In genomic region chr17:81713556-81714411, GRCh38 we compare ENCODE assay signal across 8 cellular contexts. TPM values are rescaled to one million over a fixed set of nuclear protein-coding genes. Genes with fewer than 3 reads are reported as not detected.
DNase-seq lines count a peak whose midpoint lies in the region; ATAC-seq, FAIRE-seq and TF ChIP-seq lines count a peak whose summit lies in the region.

No MANE protein-coding gene starts in this region.

- H3K9me3 Mint-ChIP-seq in Caco-2 (ENCODE audit: unreplicated experiment), result no peaks in the 10 kb centered on the region
- no peaks in the 10 kb centered on the region for H3K9me3 Mint-ChIP-seq in naive thymus-derived CD4-positive, alpha-beta T cell

- in situ Hi-C loops in astrocyte of the cerebellum (cut with HindIII; ENCODE audit: low sequenced_read_pairs), result no loop called here

- H3K4me1 Mint-ChIP-seq in Caco-2 (ENCODE audit: low read depth, unreplicated experiment), result peaks cover 9% of the 10 kb centered on the region
- peaks cover 9 to 23% (median 18%) of the 10 kb centered on the region in 7 donors for H3K4me1 Mint-ChIP-seq in naive thymus-derived CD4-positive, alpha-beta T cell

- TF ChIP-seq CTCF in Caco-2 (IDR thresholded peaks at IDR 0.05; ENCODE audit: insufficient read depth in 1 of 2, low read depth in 1 of 2, low read length in 1 of 2, severe bottlenecking in 1 of 2, unreplicated experiment in 1 of 2) (no peak), astrocyte of the cerebellum (IDR thresholded peaks at IDR 0.05; ENCODE audit: low read depth, low read length, missing control alignments) (no peak), mucosa of descending colon (IDR thresholded peaks at IDR 0.05) (no peak)

- no peaks in the 10 kb centered on the region for H3K27me3 ChIP-seq in Caco-2 (replicated peaks; ENCODE audit: control insufficient read depth, insufficient read depth, low read length)
- H3K27me3 ChIP-seq in MG63, result no peaks in the 10 kb centered on the region
- no peaks in the 10 kb centered on the region for H3K27me3 ChIP-seq in naive thymus-derived CD4-positive, alpha-beta T cell (ENCODE audit: control insufficient read depth in 2 of 2, insufficient read depth in 2 of 2, low read length in 2 of 2)

- H3K4me3 Mint-ChIP-seq in Caco-2 (ENCODE audit: unreplicated experiment), result peak overlapping the region; percentile 98
- H3K4me3 Mint-ChIP-seq in naive thymus-derived CD4-positive, alpha-beta T cell, result peak overlapping the region in 4 of 10 donors; percentile 47 to 87 (median 86)

- H3K36me3 Mint-ChIP-seq in Caco-2 (ENCODE audit: insufficient read depth, unreplicated experiment), result peaks cover 65% of the 10 kb centered on the region
- no peaks in the 10 kb centered on the region for H3K36me3 Mint-ChIP-seq in naive thymus-derived CD4-positive, alpha-beta T cell

- H3K4me1 ChIP-seq in Caco-2 (peaks cover 31% of the 10 kb centered on the region), mucosa of descending colon (ENCODE audit: low read depth) (peaks cover 36% of the 10 kb centered on the region)
- H3K4me1 ChIP-seq in naive thymus-derived CD4-positive, alpha-beta T cell (ENCODE audit: control insufficient read depth in 2 of 2, insufficient read depth in 2 of 2, low read length in 2 of 2), result peaks cover 13% of the 10 kb centered on the region in 2 donors

- DNase-seq in Caco-2 (peak in 1 of 2 experiments; percentile 54), MG63 (peak; percentile 69), astrocyte of the cerebellum (ENCODE audit: low read depth) (no peak), mucosa of descending colon (peak; percentile 76 to 83 (median 81)), GM19239 (ENCODE audit: insufficient read length, low spot score) (no peak), NCI-H2107 treated with DMSO at 0.1 percent for 48 hours (lab: John Stamatoyannopoulos, UW; ENCODE audit: unreplicated experiment) (no peak)
- DNase-seq in naive thymus-derived CD4-positive, alpha-beta T cell, result no peak

- H3K36me3 ChIP-seq in Caco-2 (ENCODE audit: control insufficient read depth, insufficient read depth, low read length), result no peaks in the 10 kb centered on the region; the same call in none of the 2 replicates
- H3K36me3 ChIP-seq in MG63, result peaks cover 36% of the 10 kb centered on the region
- no peaks in the 10 kb centered on the region for H3K36me3 ChIP-seq in mucosa of descending colon (ENCODE audit: low read depth)
- H3K36me3 ChIP-seq in naive thymus-derived CD4-positive, alpha-beta T cell (ENCODE audit: control insufficient read depth in 2 of 3, insufficient read depth in 3 of 3, low read length in 3 of 3), result no peaks in the 10 kb centered on the region

- H3K27ac ChIP-seq in naive thymus-derived CD4-positive, alpha-beta T cell (ENCODE audit: low read depth, low read length), result no peak overlapping the region

- H3K27ac Mint-ChIP-seq in Caco-2 (ENCODE audit: unreplicated experiment), result peak overlapping the region; percentile 91
- no peak overlapping the region for H3K27ac Mint-ChIP-seq in naive thymus-derived CD4-positive, alpha-beta T cell

- intact Hi-C loops in Caco-2 (cut with micrococcal nuclease; ENCODE audit: unreplicated experiment), result no loop called here
- intact Hi-C loops in mucosa of descending colon (cut with DNase I, micrococcal nuclease), result no loop called here
- intact Hi-C loops in naive thymus-derived CD4-positive, alpha-beta T cell (cut with micrococcal nuclease), result loop anchor here in 1 of 2 donors (2.0 kb wide), 1 partner anchor 147 kb away; the partner anchor contains the start of gene P4HB

- no TSS peak for BruUV-seq in Caco-2 (replicated peaks; lab: Mats Ljungman, UMichigan)

- no peaks in the 10 kb centered on the region for H3K27me3 Mint-ChIP-seq in Caco-2 (ENCODE audit: insufficient read depth, unreplicated experiment)
- H3K27me3 Mint-ChIP-seq in naive thymus-derived CD4-positive, alpha-beta T cell, result no peaks in the 10 kb centered on the region

- POLR2A ChIA-PET in Caco-2 (lab: Charles Lee), result interaction anchor here (0.7 to 1.5 kb wide), 2 partner anchors 8 to 11 kb away, joined by 4 to 10 read pairs; partner anchors contain the start of gene MRPL12
- POLR2A ChIA-PET in naive thymus-derived CD4-positive, alpha-beta T cell (lab: Charles Lee), result interaction anchor here (1.8 kb wide), 1 partner anchor 155 kb away, joined by 4 read pairs; no protein-coding TSS in a partner anchor

- CTCF ChIA-PET in Caco-2 (lab: Charles Lee), result interaction anchor here (1.5 kb wide), 1 partner anchor 246 kb away, joined by 6 read pairs; no protein-coding TSS in a partner anchor
- CTCF ChIA-PET in naive thymus-derived CD4-positive, alpha-beta T cell (lab: Charles Lee), result no interaction called here

- no peak for FAIRE-seq in GM19239 (lab: Jason Lieb, UNC)

- ATAC-seq in mucosa of descending colon, result peak; percentile 62
- no peak for ATAC-seq in naive thymus-derived CD4-positive, alpha-beta T cell
- ATAC-seq in HG03139 (IDR thresholded peaks at IDR 0.05; ENCODE audit: unreplicated experiment), result no peak

- H3K9me3 ChIP-seq in Caco-2 (no peaks in the 10 kb centered on the region), MG63 (no peaks in the 10 kb centered on the region), mucosa of descending colon (no peaks in the 10 kb centered on the region)
- no peaks in the 10 kb centered on the region for H3K9me3 ChIP-seq in naive thymus-derived CD4-positive, alpha-beta T cell (ENCODE audit: control insufficient read depth in 2 of 3, low read length in 3 of 3)

- peak overlapping the region; percentile 65 for H3K4me3 ChIP-seq in Caco-2 (ENCODE audit: low read depth, low read length)
- peak overlapping the region; percentile 58 for H3K4me3 ChIP-seq in MG63
- H3K4me3 ChIP-seq in astrocyte of the cerebellum (ENCODE audit: low read depth, low read length), result peak overlapping the region; percentile 55
- H3K4me3 ChIP-seq in mucosa of descending colon, result no peak overlapping the region
- H3K4me3 ChIP-seq in naive thymus-derived CD4-positive, alpha-beta T cell (ENCODE audit: low read length), result no peak overlapping the region

RNA-seq across cellular contexts. Expression of gene SLC25A10, which starts 1.7 kb away (rescaled TPM):
- total RNA-seq in Caco-2 (2022) (49.5 and 54.8 TPM in 2 replicates), mucosa of descending colon (10 to 100 TPM; 22.9 to 61.6 (median 57.6) TPM)
- 51.4 and 77.6 TPM in 2 replicates for total RNA-seq in MG63 (2014; rRNA removed; shearing (Covaris generic); ENCODE audit: low replicate concordance)
- 10 to 100 TPM in 1 of 5 experiments, 1 to 10 TPM in 4; 4.0 to 27.4 (median 6.2) TPM for total RNA-seq in naive thymus-derived CD4-positive, alpha-beta T cell
- 1 to 10 TPM; 3.4 to 5.2 TPM for polyA plus RNA-seq in naive thymus-derived CD4-positive, alpha-beta T cell

RNA-seq across cellular contexts. Expression of gene MRPL12, which starts 10.6 kb away (rescaled TPM):
- total RNA-seq in Caco-2 (2022), result 164 and 176 TPM in 2 replicates
- total RNA-seq in MG63 (2014; rRNA removed; shearing (Covaris generic); ENCODE audit: low replicate concordance), result 146 and 225 TPM in 2 replicates
- 100 to 1,000 TPM in 2 of 3 donors, 10 to 100 TPM in 1; 69.0 to 109 (median 108) TPM for total RNA-seq in mucosa of descending colon
- 10 to 100 TPM; 21.3 to 83.8 (median 26.6) TPM for total RNA-seq in naive thymus-derived CD4-positive, alpha-beta T cell
- polyA plus RNA-seq in naive thymus-derived CD4-positive, alpha-beta T cell, result 10 to 100 TPM; 46.3 to 51.7 TPM

RNA-seq across cellular contexts. Expression of gene HGS, which starts 30.0 kb away (rescaled TPM):
- total RNA-seq in Caco-2 (2022), result 176 and 178 TPM in 2 replicates
- 102 and 116 TPM in 2 replicates for total RNA-seq in MG63 (2014; rRNA removed; shearing (Covaris generic); ENCODE audit: low replicate concordance)
- 100 to 1,000 TPM in 2 of 3 donors, 10 to 100 TPM in 1; 91.4 to 126 (median 102) TPM for total RNA-seq in mucosa of descending colon
- 100 to 1,000 TPM; 108 to 174 (median 153) TPM for total RNA-seq in naive thymus-derived CD4-positive, alpha-beta T cell
- 10 to 100 TPM; 19.8 to 40.3 TPM for polyA plus RNA-seq in naive thymus-derived CD4-positive, alpha-beta T cell

RNA-seq across cellular contexts. Expression of gene ARL16, which starts 30.2 kb away (rescaled TPM):
- total RNA-seq in Caco-2 (2022) (45.1 and 49.8 TPM in 2 replicates), mucosa of descending colon (10 to 100 TPM; 14.0 to 27.6 (median 26.1) TPM)
- 35.0 and 47.8 TPM in 2 replicates for total RNA-seq in MG63 (2014; rRNA removed; shearing (Covaris generic); ENCODE audit: low replicate concordance)
- 10 to 100 TPM; 12.0 to 30.6 (median 30.1) TPM for total RNA-seq in naive thymus-derived CD4-positive, alpha-beta T cell
- polyA plus RNA-seq in naive thymus-derived CD4-positive, alpha-beta T cell, result 10 to 100 TPM; 33.6 to 35.3 TPM

RNA-seq across cellular contexts. Expression of gene CCDC137, which starts 47.2 kb away (rescaled TPM):
- 49.0 and 50.5 TPM in 2 replicates for total RNA-seq in Caco-2 (2022)
- 55.2 and 133 TPM in 2 replicates for total RNA-seq in MG63 (2014; rRNA removed; shearing (Covaris generic); ENCODE audit: low replicate concordance)
- 10 to 100 TPM; 15.5 to 19.6 (median 15.6) TPM for total RNA-seq in mucosa of descending colon
- 10 to 100 TPM; 16.3 to 33.5 (median 27.1) TPM for total RNA-seq in naive thymus-derived CD4-positive, alpha-beta T cell
- 10 to 100 TPM; 10.0 to 26.0 TPM for polyA plus RNA-seq in naive thymus-derived CD4-positive, alpha-beta T cell

Comparison
In these comparisons a context has a peak if more than half of its experiments do, and no peak if none do; other contexts are left out.
1. DNase-seq: peak in MG63 (single experiment) and mucosa of descending colon (3 of 3); none in astrocyte of the cerebellum (single experiment), naive thymus-derived CD4-positive, alpha-beta T cell (0 of 9), GM19239 (single experiment) and NCI-H2107 treated with DMSO at 0.1 percent for 48 hours (single experiment).
2. H3K4me3 ChIP-seq: peak in Caco-2 (single experiment), MG63 (single experiment) and astrocyte of the cerebellum (single experiment); none in mucosa of descending colon (single experiment) and naive thymus-derived CD4-positive, alpha-beta T cell (single experiment).